14 cellular contexts compared by ENCODE assay signal in genomic region chr1:117683571-117684285, GRCh38.
DNase-seq lines count a peak whose midpoint lies in the region; ATAC-seq, FAIRE-seq and TF ChIP-seq lines count a peak whose summit lies in the region.
"Had no signal": no experiment of that assay in that cellular context is flagged by ENCODE, and none has a peak within 500 bp of the region (broad histone marks: within the 10 kb centered on the region; RNA-seq: fewer than 3 reads in every experiment).

No MANE protein-coding gene starts in this region.

- no peaks in the 10 kb centered on the region for H3K36me3 ChIP-seq in BLaER1
- H3K36me3 ChIP-seq: breast epithelium had no signal

- no peak for ATAC-seq in GM21360 (IDR thresholded peaks at IDR 0.05; ENCODE audit: unreplicated experiment)

- no peak for FAIRE-seq in HTR-8/SVneo (lab: Jason Lieb, UNC)

- H3K9ac ChIP-seq in BLaER1: no peak overlapping the region

- peaks cover 8% of the 10 kb centered on the region for H3K4me1 ChIP-seq in BLaER1
- H3K4me1 ChIP-seq: breast epithelium had no signal

- 0 out of 2 replicates have a peak overlapping the region, but pooled peaks have one; percentile 5 for H3K4me2 ChIP-seq in BLaER1

- no peaks in the 10 kb centered on the region for H4K20me1 ChIP-seq in BLaER1

- H3K4me3 ChIP-seq in BLaER1 (no peak overlapping the region), choroid plexus epithelial cell (ENCODE audit: low read depth, low read length) (no peak overlapping the region)
- H3K4me3 ChIP-seq: breast epithelium, lung had no signal

- no peak for TF ChIP-seq CTCF in choroid plexus epithelial cell (conservative IDR thresholded peaks at IDR 0.05; ENCODE audit: low read depth, low read length)

- DNase-seq in MV-4-11 (lab: John Stamatoyannopoulos, UW): peak; percentile 60
- peak; percentile 10 for DNase-seq in choroid plexus epithelial cell (ENCODE audit: low read depth)
- DNase-seq in myocyte (ENCODE audit: low read depth): peak; percentile 81
- no peak for DNase-seq in HTR-8/SVneo (ENCODE audit: insufficient read length, low spot score)
- no peak for DNase-seq in NCI-H1048 (lab: John Stamatoyannopoulos, UW)
- DNase-seq in anterior cingulate cortex (lab: John Stamatoyannopoulos, UW): no peak
- DNase-seq: activated CD4-positive, alpha-beta T cell treated with anti-CD3 and anti-CD28 coated beads for 1 hour; activated CD8-positive, alpha-beta memory T cell treated with anti-CD3 and anti-CD28 coated beads, Interleukin-2, amount 50 U/mL, for 48 hours; activated naive CD4-positive, alpha-beta T cell treated with anti-CD3 and anti-CD28 coated beads for 36 hours; AML-193 had no signal

- no peaks in the 10 kb centered on the region for H3K9me3 ChIP-seq in BLaER1
- H3K9me3 ChIP-seq: breast epithelium had no signal

- no peak overlapping the region for H3K27ac ChIP-seq in BLaER1
- H3K27ac ChIP-seq: breast epithelium had no signal

- H3K27me3 ChIP-seq in BLaER1: no peaks in the 10 kb centered on the region; the same call in 1 of the 2 replicates
- H3K27me3 ChIP-seq: breast epithelium had no signal

Comparison
In these comparisons a context has a peak if more than half of its experiments do, and no peak if none do; other contexts are left out.
1. DNase-seq: peak in MV-4-11 (single experiment), choroid plexus epithelial cell (single experiment) and myocyte (single experiment); none in HTR-8/SVneo (single experiment), NCI-H1048 (single experiment) and anterior cingulate cortex (0 of 58).